8 cellular contexts compared by ENCODE assay signal in the genomic region with DNA sequence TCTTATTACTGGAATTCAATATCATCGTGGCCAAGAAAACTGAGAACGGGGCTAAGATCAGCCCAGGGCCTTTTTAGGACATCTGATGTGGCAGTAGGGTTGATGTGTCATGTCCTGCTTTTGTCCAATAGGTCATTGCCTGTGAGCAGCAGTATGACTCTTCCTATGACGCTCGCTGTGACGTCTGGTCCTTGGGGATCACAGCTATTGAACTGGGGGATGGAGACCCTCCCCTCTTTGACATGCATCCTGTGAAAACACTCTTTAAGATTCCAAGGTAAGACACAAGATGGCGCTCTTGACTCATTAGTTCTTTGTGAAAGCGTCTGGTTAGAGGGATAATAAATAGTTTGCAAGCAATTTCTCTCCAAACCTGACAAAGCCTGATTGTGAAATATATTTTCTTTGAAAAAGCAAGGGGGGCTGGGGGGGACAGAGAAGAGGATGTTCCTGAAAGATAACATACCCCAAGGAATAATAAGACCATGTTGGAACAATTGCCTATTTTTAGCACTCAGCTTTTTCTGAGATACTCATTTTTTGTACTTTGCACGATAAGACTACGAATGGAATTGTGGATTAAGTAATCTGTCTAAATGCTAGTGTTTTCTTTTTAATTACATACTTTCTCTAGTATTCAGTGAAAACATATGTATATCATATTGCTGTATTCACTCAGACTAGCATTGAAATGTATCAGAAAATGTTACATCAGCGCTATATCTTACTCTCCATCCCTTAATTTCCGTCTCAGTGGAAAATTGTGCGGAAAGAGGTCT. TPM values are rescaled to one million over a fixed set of nuclear protein-coding genes. Genes with fewer than 3 reads are reported as not detected.
DNase-seq lines count a peak whose midpoint lies in the region; ATAC-seq and TF ChIP-seq lines count a peak whose summit lies in the region.

No MANE protein-coding gene starts in this region.

- H3K4me2 ChIP-seq in PC-9: no peak overlapping the region
- no peak overlapping the region for H3K4me2 ChIP-seq in neural progenitor cell

- H3K4me1 Mint-ChIP-seq in activated naive CD4-positive, alpha-beta T cell treated with anti-CD3 and anti-CD28 coated beads for 36 hours (ENCODE audit: low read depth): no peaks in the 10 kb centered on the region
- H3K4me1 Mint-ChIP-seq in endothelial cell (ENCODE audit: unreplicated experiment): peaks cover 33% of the 10 kb centered on the region
- H3K4me1 Mint-ChIP-seq in neural progenitor cell: peaks cover 19% of the 10 kb centered on the region

- no peaks in the 10 kb centered on the region for H3K79me2 ChIP-seq in PC-9 (ENCODE audit: low read depth)
- H3K79me2 ChIP-seq in neural progenitor cell (ENCODE audit: low read depth): no peaks in the 10 kb centered on the region

- intact Hi-C loops in activated naive CD4-positive, alpha-beta T cell treated with anti-CD3 and anti-CD28 coated beads for 36 hours (cut with micrococcal nuclease): loop anchor here (1.0 to 2.0 kb wide), 3 partner anchors 125 to 637 kb away; no protein-coding TSS in a partner anchor
- intact Hi-C loops in PC-9 (cut with micrococcal nuclease; ENCODE audit: unreplicated experiment): loop anchor here (5.0 kb wide), 3 partner anchors 126 to 736 kb away; no protein-coding TSS in a partner anchor

- no peaks in the 10 kb centered on the region for H4K20me1 ChIP-seq in PC-9 (ENCODE audit: insufficient read depth)
- H4K20me1 ChIP-seq in neural progenitor cell (ENCODE audit: low read depth): no peaks in the 10 kb centered on the region

- no peak overlapping the region for H3K27ac ChIP-seq in PC-9
- no peak overlapping the region for H3K27ac ChIP-seq in neural progenitor cell

- H3K9me2 ChIP-seq in PC-9 (ENCODE audit: insufficient read depth): no peaks in the 10 kb centered on the region

- peak; percentile 78 for TF ChIP-seq CTCF in PC-9 (conservative IDR thresholded peaks at IDR 0.05)
- peak; percentile 75 for TF ChIP-seq CTCF in endothelial cell (IDR thresholded peaks at IDR 0.05; ENCODE audit: unreplicated experiment)
- peak; percentile 87 for TF ChIP-seq CTCF in neural progenitor cell (IDR thresholded peaks at IDR 0.05)

- ATAC-seq in HG02870 (IDR thresholded peaks at IDR 0.05; ENCODE audit: unreplicated experiment): no peak
- no peak for ATAC-seq in GM19035 (IDR thresholded peaks at IDR 0.05; ENCODE audit: unreplicated experiment)

- CTCF ChIA-PET in activated naive CD4-positive, alpha-beta T cell treated with anti-CD3 and anti-CD28 coated beads for 36 hours (lab: Charles Lee): interaction anchor here (0.7 to 1.9 kb wide), 6 partner anchors 10 to 637 kb away, joined by 3 to 7 read pairs (median 4); no protein-coding TSS in a partner anchor
- CTCF ChIA-PET in PC-9 (lab: Charles Lee): interaction anchor here (0.7 kb wide), 1 partner anchor 54 kb away, joined by 5 read pairs; no protein-coding TSS in a partner anchor

- no peaks in the 10 kb centered on the region for H3F3A ChIP-seq in PC-9 (ENCODE audit: insufficient read depth, low read depth)
- H3F3A ChIP-seq in neural progenitor cell (ENCODE audit: low read depth): no peaks in the 10 kb centered on the region

- no peak overlapping the region for H3K4me3 ChIP-seq in PC-9
- no peak overlapping the region for H3K4me3 ChIP-seq in neural progenitor cell

- H3K36me3 ChIP-seq in PC-9 (ENCODE audit: low read depth) (no peaks in the 10 kb centered on the region), neural progenitor cell (no peaks in the 10 kb centered on the region)

- no peak overlapping the region for H3K27ac Mint-ChIP-seq in activated naive CD4-positive, alpha-beta T cell treated with anti-CD3 and anti-CD28 coated beads for 36 hours
- peak overlapping the region; percentile 28 for H3K27ac Mint-ChIP-seq in endothelial cell (ENCODE audit: unreplicated experiment)
- no peak overlapping the region for H3K27ac Mint-ChIP-seq in neural progenitor cell

- H3K9ac ChIP-seq in neural progenitor cell: no peak overlapping the region

- no peaks in the 10 kb centered on the region for H3K36me3 Mint-ChIP-seq in activated naive CD4-positive, alpha-beta T cell treated with anti-CD3 and anti-CD28 coated beads for 36 hours (ENCODE audit: low read depth)
- H3K36me3 Mint-ChIP-seq in endothelial cell (ENCODE audit: low read depth, unreplicated experiment) (no peaks in the 10 kb centered on the region), neural progenitor cell (no peaks in the 10 kb centered on the region)

- DNase-seq in activated naive CD4-positive, alpha-beta T cell treated with anti-CD3 and anti-CD28 coated beads for 36 hours: peak; percentile 31
- DNase-seq in activated naive CD4-positive, alpha-beta T cell treated with anti-CD3 and anti-CD28 coated beads, Interleukin-2, amount 50 U/mL, for 16 hours: no peak
- DNase-seq in LHCN-M2 (ENCODE audit: low read depth): peak; percentile 72
- DNase-seq in PC-9: peak; percentile 22 to 45
- peak; percentile 76 for DNase-seq in endothelial cell (ENCODE audit: low spot score)
- DNase-seq in neural progenitor cell (ENCODE audit: low spot score): peak; percentile 84

- no TSS peak for BruUV-seq in PC-9 (replicated peaks; lab: Mats Ljungman, UMichigan)

- no peaks in the 10 kb centered on the region for H3K4me1 ChIP-seq in PC-9 (replicated peaks; ENCODE audit: insufficient read depth)
- H3K4me1 ChIP-seq in neural progenitor cell: peaks cover 15% of the 10 kb centered on the region

- POLR2A ChIA-PET in PC-9 (lab: Charles Lee; ENCODE audit: unreplicated experiment): no interaction called here

- peaks cover 13% of the 10 kb centered on the region for H3K27me3 Mint-ChIP-seq in activated naive CD4-positive, alpha-beta T cell treated with anti-CD3 and anti-CD28 coated beads for 36 hours (ENCODE audit: low read depth)
- H3K27me3 Mint-ChIP-seq in endothelial cell (ENCODE audit: unreplicated experiment): no peaks in the 10 kb centered on the region
- H3K27me3 Mint-ChIP-seq in neural progenitor cell (ENCODE audit: insufficient read depth, low read depth): peaks cover 7% of the 10 kb centered on the region

- no peaks in the 10 kb centered on the region for H3K9me3 Mint-ChIP-seq in activated naive CD4-positive, alpha-beta T cell treated with anti-CD3 and anti-CD28 coated beads for 36 hours
- H3K9me3 Mint-ChIP-seq in endothelial cell (ENCODE audit: unreplicated experiment) (no peaks in the 10 kb centered on the region), neural progenitor cell (no peaks in the 10 kb centered on the region)

- H2AFZ ChIP-seq in PC-9: no peak overlapping the region
- no peak overlapping the region for H2AFZ ChIP-seq in neural progenitor cell (replicated peaks)

- H3K27me3 ChIP-seq in PC-9 (ENCODE audit: insufficient read depth, low read depth): no peaks in the 10 kb centered on the region
- H3K27me3 ChIP-seq in neural progenitor cell: no peaks in the 10 kb centered on the region

- no peaks in the 10 kb centered on the region for H3K9me3 ChIP-seq in PC-9 (ENCODE audit: insufficient read depth, low read depth)
- no peaks in the 10 kb centered on the region for H3K9me3 ChIP-seq in neural progenitor cell (ENCODE audit: low read depth)

- no peak overlapping the region for H3K4me3 Mint-ChIP-seq in activated naive CD4-positive, alpha-beta T cell treated with anti-CD3 and anti-CD28 coated beads for 36 hours
- H3K4me3 Mint-ChIP-seq in endothelial cell (ENCODE audit: unreplicated experiment) (no peak overlapping the region), neural progenitor cell (no peak overlapping the region)

RNA-seq across cellular contexts. Expression of gene MYO3B, which starts 58.1 kb away (rescaled TPM):
- total RNA-seq in activated naive CD4-positive, alpha-beta T cell treated with anti-CD3 and anti-CD28 coated beads for 36 hours: under 1 TPM in 1 of 2 experiments, not detected in 1; 0.17 TPM
- total RNA-seq in LHCN-M2 (2014; rRNA removed) (0.06 TPM in 2 replicates), PC-9 (2021) (5.3 and 6.7 TPM in 2 replicates), endothelial cell (ENCODE audit: unreplicated experiment) (1.3 TPM), neural progenitor cell (ENCODE audit: low replicate concordance) (16.8 and 27.3 TPM in 2 replicates)
- 0.01 TPM for polyA plus RNA-seq in LHCN-M2 (2012)
